In the genomic region with DNA sequence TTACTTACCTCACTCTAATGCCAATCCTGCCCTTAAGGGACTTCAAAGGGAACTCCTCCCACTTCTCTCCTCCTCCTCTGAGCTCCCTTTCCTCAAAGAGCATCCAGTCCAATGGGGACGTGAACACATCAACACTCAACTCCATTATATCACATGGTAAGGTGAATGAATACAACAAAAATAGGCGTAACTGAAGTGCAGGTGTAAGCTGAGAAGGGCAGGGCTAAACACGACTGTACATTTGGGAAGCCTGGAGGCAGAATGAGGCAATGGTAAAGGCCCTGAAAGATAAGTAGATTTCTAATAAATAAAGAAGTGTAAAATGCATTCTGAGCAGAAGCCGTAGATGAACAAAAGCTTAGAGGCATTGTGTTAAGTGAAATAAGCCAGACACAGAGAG, we compare ENCODE assay signal across 20 cellular contexts.
"Had no signal": no experiment of that assay in that cellular context is flagged by ENCODE, and none has a peak within 500 bp of the region (broad histone marks: within the 10 kb centered on the region; RNA-seq: fewer than 3 reads in every experiment).

No MANE protein-coding gene starts in this region.

- H3K27ac ChIP-seq: cardiac muscle cell, right atrium auricular region, thyroid gland had no signal

- H3K27me3 ChIP-seq: cardiac muscle cell, right atrium auricular region, thyroid gland had no signal

- H3K36me3 Mint-ChIP-seq: activated naive CD8-positive, alpha-beta T cell had no signal

- H3K36me3 ChIP-seq: cardiac muscle cell, right atrium auricular region, thyroid gland had no signal

- H3K27me3 Mint-ChIP-seq: activated B cell treated with CpG ODN at 0.5 μM for 24 hours; activated naive CD8-positive, alpha-beta T cell had no signal

- H3K4me1 ChIP-seq: thyroid gland had no signal

- H3K9me3 ChIP-seq: right atrium auricular region, thyroid gland had no signal

- H3K27ac Mint-ChIP-seq: activated B cell treated with CpG ODN at 0.5 μM for 24 hours; activated naive CD8-positive, alpha-beta T cell; progenitor cell of endocrine pancreas had no signal

- H3K4me3 Mint-ChIP-seq: activated B cell treated with CpG ODN at 0.5 μM for 24 hours; activated naive CD8-positive, alpha-beta T cell; neural crest cell had no signal

- H3K9me3 Mint-ChIP-seq: activated B cell treated with CpG ODN at 0.5 μM for 24 hours, neural crest cell had no signal

- DNase-seq: activated B cell treated with CpG ODN at 0.5 μM for 24 hours; activated CD4-positive, alpha-beta T cell treated with anti-CD3 and anti-CD28 coated beads for 4 hours; dermis blood vessel endothelial cell; effector memory CD4-positive, alpha-beta T cell; foreskin melanocyte; glutamatergic neuron; kidney; midbrain; stimulated activated CD4-positive, alpha-beta T cell treated with anti-CD3 and anti-CD28 coated beads, Interleukin-12 subunit alpha, Interleukin-12 subunit beta, amount 100 ng/mL, for 4 hours; stimulated activated CD4-positive, alpha-beta T cell treated with anti-CD3 and anti-CD28 coated beads, Interleukin-1b, Interleukin-23, amount 100 ng/mL, for 48 hours; stimulated activated CD8-positive, alpha-beta memory T cell treated with anti-CD3 and anti-CD28 coated beads, Interleukin-4, amount 100 ng/mL, for 48 hours; stimulated activated naive CD4-positive, alpha-beta T cell; T-helper 9 cell; thyroid gland had no signal

- H3K4me1 Mint-ChIP-seq: neural crest cell had no signal

- ATAC-seq: left lobe of liver had no signal

- H3K4me3 ChIP-seq: cardiac muscle cell, right atrium auricular region, thyroid gland had no signal
